Comparison of ENCODE assay signal across 1 cellular context in genomic region chr16:58815188-58815888, GRCh38.
TF ChIP-seq lines count a peak whose summit lies in the region.

No MANE protein-coding gene starts in this region.

TF ChIP-seq in SK-N-SH, 30 proteins besides CTCF, POLR2A, EP300 and RAD21 (continued from another document):
- no peak for TF ChIP-seq IRF3 (IDR thresholded peaks at IDR 0.05; ENCODE audit: low read depth, low read length)
